In genomic region chr18:23867011-23867410, GRCh38 we compare ENCODE assay signal across 16 cellular contexts.
DNase-seq lines count a peak whose midpoint lies in the region; ATAC-seq and TF ChIP-seq lines count a peak whose summit lies in the region.
"Had no signal": no experiment of that assay in that cellular context is flagged by ENCODE, and none has a peak within 500 bp of the region (broad histone marks: within the 10 kb centered on the region; RNA-seq: fewer than 3 reads in every experiment).

No MANE protein-coding gene starts in this region.

- H2BK12ac ChIP-seq in mesenchymal stem cell (ENCODE audit: low read length in 2 of 2), result peak overlapping the region in 1 of 2 experiments; percentile 43

- no peaks in the 10 kb centered on the region for H3K27me3 ChIP-seq in CD8-positive, alpha-beta memory T cell (ENCODE audit: insufficient read depth, low read length, poor library complexity, severe bottlenecking)
- no peaks in the 10 kb centered on the region for H3K27me3 ChIP-seq in Loucy (ENCODE audit: insufficient read depth, low read length, poor library complexity, severe bottlenecking)
- H3K27me3 ChIP-seq in mesenchymal stem cell (ENCODE audit: control insufficient read depth in 1 of 2, insufficient read depth in 1 of 2, low read length in 2 of 2), result no peaks in the 10 kb centered on the region

- POLR2A ChIA-PET in CD8-positive, alpha-beta memory T cell (lab: Charles Lee), result interaction anchor here (0.6 kb wide), 1 partner anchor 60 kb away, joined by 3 read pairs; no protein-coding TSS in a partner anchor

- no peak overlapping the region for H2BK15ac ChIP-seq in mesenchymal stem cell (ENCODE audit: low read depth, poor library complexity, severe bottlenecking)

- H3K79me1 ChIP-seq in mesenchymal stem cell (replicated peaks; ENCODE audit: low read length, poor library complexity, severe bottlenecking), result no peaks in the 10 kb centered on the region

- H3K4me1 ChIP-seq in CD8-positive, alpha-beta memory T cell (ENCODE audit: insufficient read depth, low read length), result peaks cover 59% of the 10 kb centered on the region
- peaks cover 68% of the 10 kb centered on the region for H3K4me1 ChIP-seq in Loucy (ENCODE audit: insufficient read depth, low read length, poor library complexity, severe bottlenecking)
- peaks cover 12% of the 10 kb centered on the region for H3K4me1 ChIP-seq in mesenchymal stem cell (ENCODE audit: control insufficient read depth, insufficient read depth, low read depth, low read length)
- peaks cover 12% of the 10 kb centered on the region for H3K4me1 ChIP-seq in mucosa of descending colon (ENCODE audit: low read depth)

- H3K23ac ChIP-seq in mesenchymal stem cell (ENCODE audit: low read length in 2 of 2), result no peak overlapping the region

- no peak overlapping the region for H3K14ac ChIP-seq in mesenchymal stem cell (ENCODE audit: low read length in 2 of 2)

- H3K4me3 ChIP-seq in CD8-positive, alpha-beta memory T cell (ENCODE audit: low read length), result no peak overlapping the region
- H3K4me3 ChIP-seq in Loucy (ENCODE audit: low read length, poor library complexity, severe bottlenecking) (no peak overlapping the region), mesenchymal stem cell (ENCODE audit: insufficient read depth in 1 of 2, low read depth in 1 of 2, low read length in 2 of 2) (no peak overlapping the region), mucosa of descending colon (no peak overlapping the region)
- H3K4me3 ChIP-seq: SJSA1 had no signal

- no peak overlapping the region for H2BK120ac ChIP-seq in mesenchymal stem cell (ENCODE audit: low read depth, low read length)

- H4K91ac ChIP-seq in mesenchymal stem cell (ENCODE audit: low read length), result no peak overlapping the region

- no peaks in the 10 kb centered on the region for H4K20me1 ChIP-seq in Loucy (ENCODE audit: insufficient read depth, low read length, poor library complexity, severe bottlenecking)

- H3K27ac ChIP-seq in CD8-positive, alpha-beta memory T cell (ENCODE audit: low read depth, low read length), result no peak overlapping the region
- no peak overlapping the region for H3K27ac ChIP-seq in mesenchymal stem cell (ENCODE audit: low read length, poor library complexity, severe bottlenecking)
- H3K27ac ChIP-seq: SJSA1 had no signal

- no peaks in the 10 kb centered on the region for H3K27me3 Mint-ChIP-seq in CD8-positive, alpha-beta memory T cell

- H4K8ac ChIP-seq in mesenchymal stem cell (ENCODE audit: low read length), result no peak overlapping the region

- peaks cover 0 to 5% (median 0%) of the 10 kb centered on the region in 3 donors for H3K36me3 Mint-ChIP-seq in CD8-positive, alpha-beta memory T cell

- H3K4me1 Mint-ChIP-seq in CD8-positive, alpha-beta memory T cell, result peaks cover 66 to 79% (median 72%) of the 10 kb centered on the region in 3 donors

- no peaks in the 10 kb centered on the region for H3K9me3 ChIP-seq in CD8-positive, alpha-beta memory T cell (ENCODE audit: low read length)
- H3K9me3 ChIP-seq in Loucy (ENCODE audit: insufficient read depth, low read depth, low read length) (no peaks in the 10 kb centered on the region), mesenchymal stem cell (ENCODE audit: control insufficient read depth, low read length) (no peaks in the 10 kb centered on the region), mucosa of descending colon (no peaks in the 10 kb centered on the region)
- H3K9me3 ChIP-seq: SJSA1 had no signal

- peak overlapping the region in 3 of 7 donors; percentile 15 to 36 (median 35) for H3K4me3 Mint-ChIP-seq in CD8-positive, alpha-beta memory T cell

- peak in 1 of 5 donors; percentile 20 for DNase-seq in CD8-positive, alpha-beta memory T cell
- DNase-seq in mesenchymal stem cell (no peak), ureter (ENCODE audit: low spot score) (peak; percentile 22), NOMO-1 treated with DMSO at 0.1 percent for 48 hours (lab: John Stamatoyannopoulos, UW; ENCODE audit: unreplicated experiment) (no peak), mucosa of descending colon (no peak), NCI-H1092 treated with DMSO at 0.1 percent for 48 hours (lab: John Stamatoyannopoulos, UW) (no peak)
- DNase-seq: ACHN, H7, KG1, NCI-H1092, NCI-H187, NCI-H345, NCI-H526 treated with DMSO at 0.1 percent for 48 hours, PC-3 had no signal

- H3K18ac ChIP-seq in mesenchymal stem cell (ENCODE audit: low read depth in 1 of 2, low read length in 2 of 2), result no peak overlapping the region

- WGBS in mesenchymal stem cell, result 83% methylated on average over 5 of the region's 5 CpGs

- CTCF ChIA-PET in CD8-positive, alpha-beta memory T cell (lab: Charles Lee), result no interaction called here

- peak overlapping the region in 6 of 8 donors; percentile 75 to 91 (median 84) for H3K27ac Mint-ChIP-seq in CD8-positive, alpha-beta memory T cell

- H3K9ac ChIP-seq in Loucy (ENCODE audit: low read depth, low read length, poor library complexity, severe bottlenecking) (peak overlapping the region; percentile 59), mesenchymal stem cell (ENCODE audit: low read length) (no peak overlapping the region)

- peak overlapping the region; percentile 73; the same call in 1 of the 2 replicates for H2AFZ ChIP-seq in Loucy (ENCODE audit: low read length)
- no peak overlapping the region for H2AFZ ChIP-seq in mesenchymal stem cell (ENCODE audit: low read depth, low read length)

- H3K4ac ChIP-seq in mesenchymal stem cell (ENCODE audit: low read depth in 1 of 2, low read length in 2 of 2), result no peak overlapping the region

- H3F3A ChIP-seq in Loucy (ENCODE audit: low read depth), result peaks cover 6% of the 10 kb centered on the region

- H3K9me3 Mint-ChIP-seq in CD8-positive, alpha-beta memory T cell, result no peaks in the 10 kb centered on the region

- H2AK5ac ChIP-seq in mesenchymal stem cell (ENCODE audit: low read length, severe bottlenecking), result peak overlapping the region; percentile 20

- TF ChIP-seq CTCF in Loucy (conservative IDR thresholded peaks at IDR 0.05; ENCODE audit: low read length), result no peak
- TF ChIP-seq CTCF in mucosa of descending colon (IDR thresholded peaks at IDR 0.05), result no peak

- H2BK5ac ChIP-seq in mesenchymal stem cell (ENCODE audit: low read depth, low read length, poor library complexity, severe bottlenecking), result no peak overlapping the region

- no peaks in the 10 kb centered on the region for H3K9me2 ChIP-seq in Loucy (replicated peaks; ENCODE audit: low read depth, low read length)

- no peaks in the 10 kb centered on the region for H3K79me2 ChIP-seq in Loucy (ENCODE audit: insufficient read depth, low read length)

- peak overlapping the region; percentile 2 for H3K4me2 ChIP-seq in Loucy (ENCODE audit: low read depth, low read length, poor library complexity, severe bottlenecking)
- H3K4me2 ChIP-seq in mesenchymal stem cell (ENCODE audit: low read length, poor library complexity, severe bottlenecking), result no peak overlapping the region

- H3K36me3 ChIP-seq in CD8-positive, alpha-beta memory T cell (ENCODE audit: insufficient read depth, low read length), result no peaks in the 10 kb centered on the region
- no peaks in the 10 kb centered on the region for H3K36me3 ChIP-seq in Loucy (ENCODE audit: insufficient read depth, low read length)
- H3K36me3 ChIP-seq in mesenchymal stem cell (ENCODE audit: control insufficient read depth in 1 of 2, insufficient read depth in 2 of 2, low read depth in 1 of 2, low read length in 2 of 2), result peaks cover 0 to 44% of the 10 kb centered on the region in 2 experiments
- H3K36me3 ChIP-seq in mucosa of descending colon (ENCODE audit: low read depth), result no peaks in the 10 kb centered on the region
- H3K36me3 ChIP-seq: SJSA1 had no signal

- intact Hi-C loops in mucosa of descending colon (cut with DNase I, micrococcal nuclease), result no loop called here

- no peak for ATAC-seq in mucosa of descending colon
- ATAC-seq: PC-3 had no signal
